In genomic region chr6:148455225-148455624, GRCh38 we compare ENCODE assay signal across 15 cellular contexts.
DNase-seq lines count a peak whose midpoint lies in the region; ATAC-seq and TF ChIP-seq lines count a peak whose summit lies in the region.
"Had no signal": no experiment of that assay in that cellular context is flagged by ENCODE, and none has a peak within 500 bp of the region (broad histone marks: within the 10 kb centered on the region; RNA-seq: fewer than 3 reads in every experiment).

No MANE protein-coding gene starts in this region.

- H3K27me3 Mint-ChIP-seq in GM23338 (ENCODE audit: insufficient read depth, low read depth, poor library complexity), result peaks cover 5% of the 10 kb centered on the region

- H3F3A ChIP-seq in GM23338 (replicated peaks; ENCODE audit: low read depth), result no peaks in the 10 kb centered on the region

- H3K4ac ChIP-seq in neuronal stem cell (ENCODE audit: low read length), result no peak overlapping the region

- no peak for TF ChIP-seq POLR2A in vagina (IDR thresholded peaks at IDR 0.05)
- TF ChIP-seq POLR2A in prostate gland (IDR thresholded peaks at IDR 0.05), result no peak

- H2AFZ ChIP-seq in GM23338 (no peak overlapping the region), neuronal stem cell (ENCODE audit: low read length) (no peak overlapping the region)

- WGBS in neuronal stem cell (ENCODE audit: extremely low coverage in 2 of 2, insufficient read length in 2 of 2, insufficient replicate concordance in 1 of 2), 2 donors, result no CpG with 5 or more reads among the region's 10 CpGs
- WGBS in prostate gland, result 83% methylated on average over 10 of the region's 10 CpGs

- no peak overlapping the region for H2BK12ac ChIP-seq in neuronal stem cell (ENCODE audit: low read length)

- no peak overlapping the region for H3K4me2 ChIP-seq in GM23338
- H3K4me2 ChIP-seq in neuronal stem cell (ENCODE audit: insufficient read depth, low read length, poor library complexity, severe bottlenecking), result no peak overlapping the region

- H4K20me1 ChIP-seq in GM23338 (replicated peaks; ENCODE audit: insufficient read depth), result 0 out of 2 replicates have a peak, but pooled peaks cover 4% of the 10 kb centered on the region

- H3K27me3 ChIP-seq in GM23338 (ENCODE audit: insufficient read depth), result no peaks in the 10 kb centered on the region
- no peaks in the 10 kb centered on the region for H3K27me3 ChIP-seq in neuronal stem cell (ENCODE audit: control insufficient read depth in 3 of 3, insufficient read depth in 3 of 3, low read depth in 1 of 3, low read length in 3 of 3)
- H3K27me3 ChIP-seq in vagina, result no peaks in the 10 kb centered on the region
- H3K27me3 ChIP-seq in prostate gland (replicated peaks; ENCODE audit: insufficient read depth), result no peaks in the 10 kb centered on the region
- H3K27me3 ChIP-seq in colonic mucosa, result no peaks in the 10 kb centered on the region
- H3K27me3 ChIP-seq: cardiac muscle cell, esophagus muscularis mucosa had no signal

- TF ChIP-seq CTCF in GM23338 (conservative IDR thresholded peaks at IDR 0.05; ENCODE audit: low read depth in 2 of 2) (no peak), fibroblast of mammary gland (conservative IDR thresholded peaks at IDR 0.05; ENCODE audit: control insufficient read depth, insufficient read depth, low read depth, low read length) (no peak), vagina (IDR thresholded peaks at IDR 0.05) (no peak), prostate gland (IDR thresholded peaks at IDR 0.05) (no peak), colonic mucosa (IDR thresholded peaks at IDR 0.05) (no peak)

- H2AK5ac ChIP-seq in neuronal stem cell (ENCODE audit: low read depth, low read length), result no peak overlapping the region

- no peak overlapping the region for H3K4me3 Mint-ChIP-seq in GM23338

- H3K9me3 ChIP-seq in neuronal stem cell (replicated peaks in 1 of 2; ENCODE audit: control insufficient read depth in 2 of 2, insufficient read depth in 1 of 2, low read depth in 1 of 2, low read length in 2 of 2), result no peaks in the 10 kb centered on the region
- no peaks in the 10 kb centered on the region for H3K9me3 ChIP-seq in vagina
- H3K9me3 ChIP-seq in prostate gland, result no peaks in the 10 kb centered on the region
- no peaks in the 10 kb centered on the region for H3K9me3 ChIP-seq in colonic mucosa
- H3K9me3 ChIP-seq: esophagus muscularis mucosa had no signal

- DNase-seq in GM23338 (ENCODE audit: low spot score), result no peak
- DNase-seq in amniotic epithelial cell (ENCODE audit: low read depth), result peak; percentile 47
- DNase-seq in fibroblast of mammary gland (ENCODE audit: low read depth), result peak; percentile 94
- DNase-seq in neuronal stem cell (ENCODE audit: low spot score), result no peak
- DNase-seq in vagina (ENCODE audit: extremely low spot score in 2 of 2), result no peak
- DNase-seq in prostate gland (ENCODE audit: low spot score), result no peak
- DNase-seq in colonic mucosa, result no peak
- no peak for DNase-seq in NCI-H1930 (lab: John Stamatoyannopoulos, UW)
- DNase-seq: activated gamma-delta T cell; DMS79 treated with DMSO at 0.1 percent for 48 hours; NCI-H187 treated with DMSO at 0.1 percent for 48 hours; NCI-H748 treated with DMSO at 0.1 percent for 48 hours; stimulated activated naive CD4-positive, alpha-beta T cell treated with Interleukin-2 at 50 U/mL for 16 hours had no signal

- H3K4me1 ChIP-seq in GM23338 (ENCODE audit: insufficient read depth), result no peaks in the 10 kb centered on the region
- peaks cover 16 to 33% of the 10 kb centered on the region in 2 donors for H3K4me1 ChIP-seq in neuronal stem cell (ENCODE audit: control insufficient read depth in 2 of 2, insufficient read depth in 1 of 2, low read depth in 1 of 2, low read length in 2 of 2)
- peaks cover 7% of the 10 kb centered on the region for H3K4me1 ChIP-seq in vagina
- no peaks in the 10 kb centered on the region for H3K4me1 ChIP-seq in prostate gland (replicated peaks)
- H3K4me1 ChIP-seq in colonic mucosa, result no peaks in the 10 kb centered on the region

- H3K23ac ChIP-seq in neuronal stem cell (ENCODE audit: low read depth, low read length, poor library complexity), result no peak overlapping the region

- no peaks in the 10 kb centered on the region for H3K79me1 ChIP-seq in neuronal stem cell (ENCODE audit: low read depth, low read length)

- no peak for ATAC-seq in GM23338

- peak overlapping the region; percentile 51 for H3K18ac ChIP-seq in neuronal stem cell (ENCODE audit: low read length)

- intact Hi-C loops in vagina (cut with DNase I) (no loop called here), prostate gland (cut with DNase I) (no loop called here), colonic mucosa (cut with DNase I) (no loop called here)

- no peaks in the 10 kb centered on the region for H3K36me3 Mint-ChIP-seq in GM23338 (ENCODE audit: low read depth)

- 0 out of 2 replicates have a peak, but pooled peaks cover 3% of the 10 kb centered on the region for H3K79me2 ChIP-seq in GM23338 (replicated peaks; ENCODE audit: insufficient read depth)

- H2BK120ac ChIP-seq in neuronal stem cell (ENCODE audit: low read depth, low read length), result no peak overlapping the region

- 0 out of 2 replicates have a peak overlapping the region, but pooled peaks have one; percentile 9 for H3K27ac ChIP-seq in GM23338 (ENCODE audit: low read depth)
- H3K27ac ChIP-seq in neuronal stem cell (replicated peaks; ENCODE audit: low read length), result no peak overlapping the region
- no peak overlapping the region for H3K27ac ChIP-seq in vagina
- no peak overlapping the region for H3K27ac ChIP-seq in prostate gland
- H3K27ac ChIP-seq in colonic mucosa, result no peak overlapping the region
- H3K27ac ChIP-seq: cardiac muscle cell had no signal

- H4K8ac ChIP-seq in neuronal stem cell (ENCODE audit: low read depth, low read length), result no peak overlapping the region

- H2BK5ac ChIP-seq in neuronal stem cell (ENCODE audit: low read length), result no peak overlapping the region

- no peak overlapping the region for H2BK15ac ChIP-seq in neuronal stem cell (ENCODE audit: low read length)

- H3K4me3 ChIP-seq in GM23338, result no peak overlapping the region
- no peak overlapping the region for H3K4me3 ChIP-seq in fibroblast of mammary gland (ENCODE audit: control insufficient read depth, low read depth, low read length)
- H3K4me3 ChIP-seq in neuronal stem cell (ENCODE audit: low read length in 2 of 2), result no peak overlapping the region
- H3K4me3 ChIP-seq in vagina, result no peak overlapping the region
- no peak overlapping the region for H3K4me3 ChIP-seq in prostate gland
- H3K4me3 ChIP-seq in colonic mucosa, result no peak overlapping the region
- H3K4me3 ChIP-seq: cardiac muscle cell, esophagus muscularis mucosa had no signal

- no peak overlapping the region for H3K9ac ChIP-seq in neuronal stem cell (ENCODE audit: low read depth, low read length, poor library complexity)
- no peak overlapping the region for H3K9ac ChIP-seq in colonic mucosa (ENCODE audit: low read depth in 2 of 2, low read length in 2 of 2)

- H3K14ac ChIP-seq in neuronal stem cell (ENCODE audit: low read length), result no peak overlapping the region

- H3K4me1 Mint-ChIP-seq in GM23338, result peaks cover 10% of the 10 kb centered on the region

- no peaks in the 10 kb centered on the region for H3K36me3 ChIP-seq in GM23338 (ENCODE audit: insufficient read depth)
- H3K36me3 ChIP-seq in neuronal stem cell (replicated peaks in 1 of 2; ENCODE audit: control insufficient read depth in 2 of 2, insufficient read depth in 2 of 2, low read length in 2 of 2), result peaks cover 0 to 3% of the 10 kb centered on the region in 2 donors
- H3K36me3 ChIP-seq in vagina, result no peaks in the 10 kb centered on the region
- H3K36me3 ChIP-seq in prostate gland, result no peaks in the 10 kb centered on the region
- H3K36me3 ChIP-seq in colonic mucosa, result no peaks in the 10 kb centered on the region
- H3K36me3 ChIP-seq: cardiac muscle cell had no signal

- H3K27ac Mint-ChIP-seq in GM23338, result peak overlapping the region; percentile 47; the same call in 1 of the 2 replicates

- no peak overlapping the region for H4K91ac ChIP-seq in neuronal stem cell (ENCODE audit: low read depth, low read length, poor library complexity)

- H3K9me2 ChIP-seq in GM23338 (ENCODE audit: insufficient read depth), result no peaks in the 10 kb centered on the region

- H3K9me3 Mint-ChIP-seq in GM23338, result no peaks in the 10 kb centered on the region

TF ChIP-seq in GM23338, 12 proteins besides CTCF, POLR2A, EP300 and RAD21 (continues in another document):
- TF ChIP-seq EZH2 (IDR thresholded peaks at IDR 0.05; ENCODE audit: low read depth, unreplicated experiment), result no peak
- no peak for TF ChIP-seq NANOG (IDR thresholded peaks at IDR 0.05; ENCODE audit: borderline replicate concordance)
- no peak for TF ChIP-seq EZH2phosphoT487 (IDR thresholded peaks at IDR 0.05; ENCODE audit: unreplicated experiment)
- no peak for TF ChIP-seq ZNF114 (CRISPR knock-in tag; IDR thresholded peaks at IDR 0.05)
- TF ChIP-seq REST (IDR thresholded peaks at IDR 0.05; ENCODE audit: unreplicated experiment), result no peak
- TF ChIP-seq JUNB (IDR thresholded peaks at IDR 0.05; ENCODE audit: unreplicated experiment), result no peak
- no peak for TF ChIP-seq POLR2AphosphoS5 (IDR thresholded peaks at IDR 0.05; ENCODE audit: low read depth)
- TF ChIP-seq ZNF331 (CRISPR knock-in tag; IDR thresholded peaks at IDR 0.05; ENCODE audit: low read depth), result no peak

Comparison
In these comparisons a context has a peak if more than half of its experiments do, and no peak if none do; other contexts are left out.
1. DNase-seq: peak in amniotic epithelial cell (single experiment) and fibroblast of mammary gland (single experiment); none in GM23338 (single experiment), neuronal stem cell (single experiment), vagina (0 of 2), prostate gland (single experiment), colonic mucosa (single experiment) and NCI-H1930 (0 of 2).